ENCODE assay signal across 10 cellular contexts in genomic region chr10:15166325-15166724, GRCh38. TPM values are rescaled to one million over a fixed set of nuclear protein-coding genes. Genes with fewer than 3 reads are reported as not detected.
DNase-seq lines count a peak whose midpoint lies in the region; ATAC-seq, FAIRE-seq and TF ChIP-seq lines count a peak whose summit lies in the region.
"Had no signal": no experiment of that assay in that cellular context is flagged by ENCODE, and none has a peak within 500 bp of the region (broad histone marks: within the 10 kb centered on the region; RNA-seq: fewer than 3 reads in every experiment).

No MANE protein-coding gene starts in this region.

- H3K36me3 Mint-ChIP-seq in activated T-helper 1 cell treated with anti-CD3 and anti-CD28 coated beads, Interleukin-12 subunit alpha, Interleukin-12 subunit beta, Interleukin-2, Interleukin-4 antibody, amounts not matched to agents 30 ng/mL and 10 ng/mL and 1 ng/mL, durations not matched to agents 14 hours and 24 hours and 36 hours (ENCODE audit: low read depth) = no peaks in the 10 kb centered on the region
- H3K36me3 Mint-ChIP-seq in type B pancreatic cell = no peaks in the 10 kb centered on the region

- no peaks in the 10 kb centered on the region for H3K36me3 ChIP-seq in heart right ventricle
- no peaks in the 10 kb centered on the region for H3K36me3 ChIP-seq in iPS-18a (ENCODE audit: control insufficient read depth, low read depth, low read length)
- no peaks in the 10 kb centered on the region for H3K36me3 ChIP-seq in OCI-LY7 (ENCODE audit: insufficient read depth, low read length)
- no peaks in the 10 kb centered on the region for H3K36me3 ChIP-seq in small intestine (ENCODE audit: control insufficient read depth in 2 of 2, insufficient read depth in 2 of 2, low read length in 2 of 2)

- no peak overlapping the region for H3K27ac Mint-ChIP-seq in activated T-helper 1 cell treated with anti-CD3 and anti-CD28 coated beads, Interleukin-12 subunit alpha, Interleukin-12 subunit beta, Interleukin-2, Interleukin-4 antibody, amounts not matched to agents 30 ng/mL and 10 ng/mL and 1 ng/mL, durations not matched to agents 14 hours and 24 hours and 36 hours
- no peak overlapping the region for H3K27ac Mint-ChIP-seq in type B pancreatic cell
- H3K27ac Mint-ChIP-seq: CD14-positive monocyte had no signal

- peak overlapping the region; percentile 90 for H3K4me3 Mint-ChIP-seq in activated T-helper 1 cell treated with anti-CD3 and anti-CD28 coated beads, Interleukin-12 subunit alpha, Interleukin-12 subunit beta, Interleukin-2, Interleukin-4 antibody, amounts not matched to agents 30 ng/mL and 10 ng/mL and 1 ng/mL, durations not matched to agents 14 hours and 24 hours and 36 hours
- H3K4me3 Mint-ChIP-seq in type B pancreatic cell = peak overlapping the region; percentile 97

- H3K9me3 Mint-ChIP-seq in activated T-helper 1 cell treated with anti-CD3 and anti-CD28 coated beads, Interleukin-12 subunit alpha, Interleukin-12 subunit beta, Interleukin-2, Interleukin-4 antibody, amounts not matched to agents 30 ng/mL and 10 ng/mL and 1 ng/mL, durations not matched to agents 14 hours and 24 hours and 36 hours = no peaks in the 10 kb centered on the region
- H3K9me3 Mint-ChIP-seq in type B pancreatic cell = no peaks in the 10 kb centered on the region

- H3K4me2 ChIP-seq in OCI-LY7 (ENCODE audit: low read length) = no peak overlapping the region

- no peaks in the 10 kb centered on the region for H3K9me2 ChIP-seq in OCI-LY7 (ENCODE audit: insufficient read depth, low read length)

- H3K9me3 ChIP-seq in right cardiac atrium (ENCODE audit: control insufficient read depth, low read length) (no peaks in the 10 kb centered on the region), heart right ventricle (no peaks in the 10 kb centered on the region), iPS-18a (ENCODE audit: control insufficient read depth, low read depth, low read length) (no peaks in the 10 kb centered on the region), OCI-LY7 (ENCODE audit: low read length) (no peaks in the 10 kb centered on the region), small intestine (ENCODE audit: control insufficient read depth, low read depth) (no peaks in the 10 kb centered on the region)

- H4K20me1 ChIP-seq in OCI-LY7 (ENCODE audit: insufficient read depth, low read length) = no peaks in the 10 kb centered on the region

- CTCF ChIA-PET in OCI-LY7 (lab: Charles Lee; ENCODE audit: unreplicated experiment) = no interaction called here

- H3K4me3 ChIP-seq in right cardiac atrium (ENCODE audit: low read length) (peak overlapping the region; percentile 80), heart right ventricle (peak overlapping the region in 5 of 10 donors; percentile 11 to 92 (median 77)), iPS-18a (ENCODE audit: low read length) (peak overlapping the region; percentile 73), OCI-LY7 (ENCODE audit: low read depth, low read length, poor library complexity, severe bottlenecking) (no peak overlapping the region), small intestine (ENCODE audit: low read depth in 1 of 2, low read length in 2 of 2) (no peak overlapping the region)

- FAIRE-seq in small intestine (lab: Jason Lieb, UNC) = no peak

- H3K27me3 ChIP-seq in right cardiac atrium (ENCODE audit: control insufficient read depth, insufficient read depth) (no peaks in the 10 kb centered on the region), heart right ventricle (peaks cover 0 to 15% (median 0%) of the 10 kb centered on the region in 7 donors), iPS-18a (ENCODE audit: control insufficient read depth, insufficient read depth, low read length) (peaks cover 20% of the 10 kb centered on the region), small intestine (ENCODE audit: control insufficient read depth in 2 of 2, insufficient read depth in 2 of 2, low read length in 2 of 2) (no peaks in the 10 kb centered on the region)

- H3K27ac ChIP-seq in right cardiac atrium (ENCODE audit: low read length) = no peak overlapping the region
- H3K27ac ChIP-seq in heart right ventricle = peak overlapping the region in 1 of 10 donors; percentile 17
- no peak overlapping the region for H3K27ac ChIP-seq in iPS-18a (ENCODE audit: low read length)
- no peak overlapping the region for H3K27ac ChIP-seq in OCI-LY7 (ENCODE audit: low read depth, low read length, poor library complexity, severe bottlenecking)
- H3K27ac ChIP-seq in small intestine (ENCODE audit: low read depth in 1 of 2, low read length in 1 of 2) = no peak overlapping the region

- no peak overlapping the region for H3K9ac ChIP-seq in iPS-18a (ENCODE audit: low read length)

- ATAC-seq in right cardiac atrium (no peak), heart right ventricle (no peak)

- WGBS in right cardiac atrium = 38% methylated on average over 2 of the region's 2 CpGs
- 43 to 66% methylated on average over 2 of the region's 2 CpGs for WGBS in heart right ventricle, 2 donors
- WGBS in small intestine, 3 donors = 77 to 90% (median 87%) methylated on average over 2 of the region's 2 CpGs

- H3K4me1 Mint-ChIP-seq in activated T-helper 1 cell treated with anti-CD3 and anti-CD28 coated beads, Interleukin-12 subunit alpha, Interleukin-12 subunit beta, Interleukin-2, Interleukin-4 antibody, amounts not matched to agents 30 ng/mL and 10 ng/mL and 1 ng/mL, durations not matched to agents 14 hours and 24 hours and 36 hours (ENCODE audit: low read depth) = peaks cover 48% of the 10 kb centered on the region
- H3K4me1 Mint-ChIP-seq in type B pancreatic cell (ENCODE audit: unreplicated experiment) = peaks cover 35% of the 10 kb centered on the region

- no peak for DNase-seq in right cardiac atrium
- no peak for DNase-seq in heart right ventricle
- DNase-seq in activated T-helper 1 cell treated with anti-CD3 and anti-CD28 coated beads, Interleukin-12 subunit alpha, Interleukin-12 subunit beta, Interleukin-2, Interleukin-4 antibody, amounts not matched to agents 30 ng/mL and 10 ng/mL and 1 ng/mL, durations not matched to agents 14 hours and 24 hours and 36 hours (ENCODE audit: low spot score) = no peak
- DNase-seq in type B pancreatic cell (ENCODE audit: extremely low spot score, unreplicated experiment) = no peak
- DNase-seq in OCI-LY7 (ENCODE audit: low spot score) = no peak
- DNase-seq in NCI-H2107 (lab: John Stamatoyannopoulos, UW) = no peak
- no peak for DNase-seq in small intestine
- DNase-seq: substantia nigra had no signal

- H3K4me1 ChIP-seq in right cardiac atrium (ENCODE audit: control insufficient read depth, insufficient read depth, low read length) (peaks cover 3% of the 10 kb centered on the region), heart right ventricle (peaks cover 7 to 48% (median 38%) of the 10 kb centered on the region in 9 donors), iPS-18a (ENCODE audit: control insufficient read depth, low read depth, low read length) (peaks cover 16% of the 10 kb centered on the region), OCI-LY7 (ENCODE audit: insufficient read depth, low read length, poor library complexity, severe bottlenecking) (no peaks in the 10 kb centered on the region), small intestine (ENCODE audit: control insufficient read depth in 2 of 2, insufficient read depth in 1 of 2, low read depth in 1 of 2, low read length in 1 of 2) (peaks cover 0 to 9% of the 10 kb centered on the region in 2 donors)

- no peak overlapping the region for H2AFZ ChIP-seq in OCI-LY7 (ENCODE audit: low read length)

- BruUV-seq in OCI-LY7 (replicated peaks; lab: Mats Ljungman, UMichigan) = no TSS peak

- peaks cover 5% of the 10 kb centered on the region for H3K27me3 Mint-ChIP-seq in activated T-helper 1 cell treated with anti-CD3 and anti-CD28 coated beads, Interleukin-12 subunit alpha, Interleukin-12 subunit beta, Interleukin-2, Interleukin-4 antibody, amounts not matched to agents 30 ng/mL and 10 ng/mL and 1 ng/mL, durations not matched to agents 14 hours and 24 hours and 36 hours (ENCODE audit: insufficient read depth)
- H3K27me3 Mint-ChIP-seq in type B pancreatic cell = no peaks in the 10 kb centered on the region

- POLR2A ChIA-PET in OCI-LY7 (lab: Charles Lee) = interaction anchor here (0.7 kb wide), 1 partner anchor 874 kb away, joined by 3 read pairs; no protein-coding TSS in a partner anchor

- TF ChIP-seq CTCF in heart right ventricle (IDR thresholded peaks at IDR 0.05) (no peak), type B pancreatic cell (conservative IDR thresholded peaks at IDR 0.05) (no peak), OCI-LY7 (conservative IDR thresholded peaks at IDR 0.05; ENCODE audit: low read length) (no peak)

- intact Hi-C loops in right cardiac atrium (cut with DNase I) = no loop called here
- intact Hi-C loops in heart right ventricle (cut with DNase I) = loop anchor here in 2 of 10 donors (5.0 to 10.0 kb wide), 2 partner anchors 62 to 69 kb away; partner anchors contain the start of gene RPP38 (in 1 of the 2)
- intact Hi-C loops in activated T-helper 1 cell treated with anti-CD3 and anti-CD28 coated beads, Interleukin-12 subunit alpha, Interleukin-12 subunit beta, Interleukin-2, Interleukin-4 antibody, amounts not matched to agents 30 ng/mL and 10 ng/mL and 1 ng/mL, durations not matched to agents 14 hours and 24 hours and 36 hours (cut with micrococcal nuclease) = loop anchor here (10.0 kb wide), 1 partner anchor 642 kb away; no protein-coding TSS in a partner anchor
- intact Hi-C loops in OCI-LY7 (cut with micrococcal nuclease; ENCODE audit: unreplicated experiment) = loop anchor here (5.0 kb wide), 1 partner anchor 79 kb away; the partner anchor contains the start of gene ACBD7

- H3K79me2 ChIP-seq in OCI-LY7 (ENCODE audit: insufficient read depth, low read depth, low read length) = no peaks in the 10 kb centered on the region

RNA-seq across cellular contexts. Expression of gene NMT2, which starts 2.2 kb away (rescaled TPM):
- total RNA-seq in right cardiac atrium (10 to 100 TPM; 10.1 to 11.9 (median 11.1) TPM), heart right ventricle (10 to 100 TPM in 8 of 10 donors, 1 to 10 TPM in 2; 8.9 to 14.5 (median 12.3) TPM), type B pancreatic cell (ENCODE audit: low replicate concordance) (9.0 and 23.1 TPM in 2 replicates), OCI-LY7 (2022) (0.72 and 1.0 TPM in 2 replicates)
- polyA plus RNA-seq in right cardiac atrium (7.0 TPM), heart right ventricle (1 to 10 TPM; 6.1 to 7.6 TPM), small intestine (10 to 100 TPM in 1 of 3 donors, 1 to 10 TPM in 2; 9.2 to 19.2 (median 9.4) TPM)
- 9.4 and 9.8 TPM in 2 replicates for total RNA-seq in activated T-helper 1 cell treated with anti-CD3 and anti-CD28 coated beads, Interleukin-12 subunit alpha, Interleukin-12 subunit beta, Interleukin-2, Interleukin-4 antibody, amounts not matched to agents 30 ng/mL and 10 ng/mL and 1 ng/mL, durations not matched to agents 14 hours and 24 hours and 36 hours
- total RNA-seq in OCI-LY7 (2014; rRNA removed; shearing (Covaris generic)) = 0.10 and 0.82 TPM in 2 replicates

Comparison
In these comparisons a context has a peak if more than half of its experiments do, and no peak if none do; other contexts are left out.
1. H3K4me3 ChIP-seq: peak in right cardiac atrium (single experiment) and iPS-18a (single experiment); none in OCI-LY7 (single experiment) and small intestine (0 of 2).
2. intact Hi-C loops: an anchor here in activated T-helper 1 cell treated with anti-CD3 and anti-CD28 coated beads, Interleukin-12 subunit alpha, Interleukin-12 subunit beta, Interleukin-2, Interleukin-4 antibody, amounts not matched to agents 30 ng/mL and 10 ng/mL and 1 ng/mL, durations not matched to agents 14 hours and 24 hours and 36 hours (10.0 kb wide) and OCI-LY7 (5.0 kb wide); none called in right cardiac atrium.